In the genomic region with DNA sequence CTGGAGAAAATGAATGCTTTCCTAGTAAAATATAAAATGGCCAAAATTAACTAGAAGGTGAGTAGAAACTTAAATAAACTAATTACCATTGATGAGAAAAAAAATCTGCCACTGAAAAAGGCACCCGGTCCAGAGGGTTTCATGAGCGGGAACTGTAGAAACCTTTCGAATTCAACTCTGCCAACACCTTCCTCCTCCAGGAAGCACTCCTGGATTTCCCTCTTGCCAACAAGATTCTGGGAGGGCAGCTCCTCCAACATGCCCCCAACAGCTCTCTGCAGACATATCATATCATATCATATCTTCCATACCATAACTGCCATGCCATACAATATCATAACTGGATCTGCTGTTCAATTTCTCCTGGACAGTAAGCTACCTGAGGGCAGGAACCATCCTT, we compare ENCODE assay signal across 2 cellular contexts.
TF ChIP-seq lines count a peak whose summit lies in the region.

No MANE protein-coding gene starts in this region.

TF ChIP-seq in A549, 52 proteins besides CTCF, POLR2A, EP300 and RAD21 (continued from another document):
- TF ChIP-seq, protein P1, sequence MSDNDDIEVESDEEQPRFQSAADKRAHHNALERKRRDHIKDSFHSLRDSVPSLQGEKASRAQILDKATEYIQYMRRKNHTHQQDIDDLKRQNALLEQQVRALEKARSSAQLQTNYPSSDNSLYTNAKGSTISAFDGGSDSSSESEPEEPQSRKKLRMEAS (IDR thresholded peaks at IDR 0.05), result no peak

TF ChIP-seq in HCT116, 20 proteins besides CTCF, POLR2A, EP300 and RAD21 (continued from another document):
- TF ChIP-seq, protein P2, sequence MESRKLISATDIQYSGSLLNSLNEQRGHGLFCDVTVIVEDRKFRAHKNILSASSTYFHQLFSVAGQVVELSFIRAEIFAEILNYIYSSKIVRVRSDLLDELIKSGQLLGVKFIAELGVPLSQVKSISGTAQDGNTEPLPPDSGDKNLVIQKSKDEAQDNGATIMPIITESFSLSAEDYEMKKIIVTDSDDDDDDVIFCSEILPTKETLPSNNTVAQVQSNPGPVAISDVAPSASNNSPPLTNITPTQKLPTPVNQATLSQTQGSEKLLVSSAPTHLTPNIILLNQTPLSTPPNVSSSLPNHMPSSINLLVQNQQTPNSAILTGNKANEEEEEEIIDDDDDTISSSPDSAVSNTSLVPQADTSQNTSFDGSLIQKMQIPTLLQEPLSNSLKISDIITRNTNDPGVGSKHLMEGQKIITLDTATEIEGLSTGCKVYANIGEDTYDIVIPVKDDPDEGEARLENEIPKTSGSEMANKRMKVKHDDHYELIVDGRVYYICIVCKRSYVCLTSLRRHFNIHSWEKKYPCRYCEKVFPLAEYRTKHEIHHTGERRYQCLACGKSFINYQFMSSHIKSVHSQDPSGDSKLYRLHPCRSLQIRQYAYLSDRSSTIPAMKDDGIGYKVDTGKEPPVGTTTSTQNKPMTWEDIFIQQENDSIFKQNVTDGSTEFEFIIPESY (IDR thresholded peaks at IDR 0.05; ENCODE audit: extremely low read depth, insufficient replicate concordance, low read length), result no peak
- TF ChIP-seq YY1 (IDR thresholded peaks at IDR 0.05; ENCODE audit: extremely low read depth, insufficient replicate concordance, low read depth, low read length) (no peak), ELF1 (IDR thresholded peaks at IDR 0.05; ENCODE audit: borderline replicate concordance, low read depth) (no peak), SRF (IDR thresholded peaks at IDR 0.05; ENCODE audit: low read depth) (no peak), EGR1 (IDR thresholded peaks at IDR 0.05; ENCODE audit: low read depth) (no peak), FOSL1 (IDR thresholded peaks at IDR 0.05; ENCODE audit: low read depth) (no peak), EZH2 (IDR thresholded peaks at IDR 0.05) (no peak), CBX3 (IDR thresholded peaks at IDR 0.05; ENCODE audit: low read depth) (no peak), ZNF274 (IDR thresholded peaks at IDR 0.05; ENCODE audit: low read depth, low read length) (no peak), EZH2phosphoT487 (IDR thresholded peaks at IDR 0.05; ENCODE audit: borderline replicate concordance) (no peak), POLR2AphosphoS5 (IDR thresholded peaks at IDR 0.05; ENCODE audit: low read depth, low read length) (no peak)
- TF ChIP-seq, protein P3, sequence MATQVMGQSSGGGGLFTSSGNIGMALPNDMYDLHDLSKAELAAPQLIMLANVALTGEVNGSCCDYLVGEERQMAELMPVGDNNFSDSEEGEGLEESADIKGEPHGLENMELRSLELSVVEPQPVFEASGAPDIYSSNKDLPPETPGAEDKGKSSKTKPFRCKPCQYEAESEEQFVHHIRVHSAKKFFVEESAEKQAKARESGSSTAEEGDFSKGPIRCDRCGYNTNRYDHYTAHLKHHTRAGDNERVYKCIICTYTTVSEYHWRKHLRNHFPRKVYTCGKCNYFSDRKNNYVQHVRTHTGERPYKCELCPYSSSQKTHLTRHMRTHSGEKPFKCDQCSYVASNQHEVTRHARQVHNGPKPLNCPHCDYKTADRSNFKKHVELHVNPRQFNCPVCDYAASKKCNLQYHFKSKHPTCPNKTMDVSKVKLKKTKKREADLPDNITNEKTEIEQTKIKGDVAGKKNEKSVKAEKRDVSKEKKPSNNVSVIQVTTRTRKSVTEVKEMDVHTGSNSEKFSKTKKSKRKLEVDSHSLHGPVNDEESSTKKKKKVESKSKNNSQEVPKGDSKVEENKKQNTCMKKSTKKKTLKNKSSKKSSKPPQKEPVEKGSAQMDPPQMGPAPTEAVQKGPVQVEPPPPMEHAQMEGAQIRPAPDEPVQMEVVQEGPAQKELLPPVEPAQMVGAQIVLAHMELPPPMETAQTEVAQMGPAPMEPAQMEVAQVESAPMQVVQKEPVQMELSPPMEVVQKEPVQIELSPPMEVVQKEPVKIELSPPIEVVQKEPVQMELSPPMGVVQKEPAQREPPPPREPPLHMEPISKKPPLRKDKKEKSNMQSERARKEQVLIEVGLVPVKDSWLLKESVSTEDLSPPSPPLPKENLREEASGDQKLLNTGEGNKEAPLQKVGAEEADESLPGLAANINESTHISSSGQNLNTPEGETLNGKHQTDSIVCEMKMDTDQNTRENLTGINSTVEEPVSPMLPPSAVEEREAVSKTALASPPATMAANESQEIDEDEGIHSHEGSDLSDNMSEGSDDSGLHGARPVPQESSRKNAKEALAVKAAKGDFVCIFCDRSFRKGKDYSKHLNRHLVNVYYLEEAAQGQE (IDR thresholded peaks at IDR 0.05; ENCODE audit: low read depth), result no peak
- TF ChIP-seq, protein P1 (IDR thresholded peaks at IDR 0.05), result no peak
